In genomic region chr7:155256761-155257481, GRCh38 we compare ENCODE assay signal across 2 cellular contexts.
TF ChIP-seq lines count a peak whose summit lies in the region.

No MANE protein-coding gene starts in this region.

TF ChIP-seq in liver, 16 proteins besides CTCF, POLR2A, EP300 and RAD21 (continued from another document):
- TF ChIP-seq ZBTB33 (IDR thresholded peaks at IDR 0.05) = no peak

TF ChIP-seq in HepG2, 621 proteins besides CTCF, POLR2A, EP300 and RAD21 (continued from another document):
- TF ChIP-seq ZNF281 (CRISPR knock-in tag; IDR thresholded peaks at IDR 0.05; ENCODE audit: borderline replicate concordance) = no peak
- TF ChIP-seq SNAPC2 (CRISPR knock-in tag; IDR thresholded peaks at IDR 0.05) = no peak
- no peak for TF ChIP-seq TP53 (CRISPR knock-in tag; conservative IDR thresholded peaks at IDR 0.05)
- no peak for TF ChIP-seq POLR2AphosphoS5 (IDR thresholded peaks at IDR 0.05; ENCODE audit: low read depth, low read length)
- TF ChIP-seq PCBP2 (optimal IDR thresholded peaks at IDR 0.05; ENCODE audit: low read depth, low read length, poor library complexity, severe bottlenecking) = no peak
